ENCODE assay signal across 1 cellular context in the genomic region with DNA sequence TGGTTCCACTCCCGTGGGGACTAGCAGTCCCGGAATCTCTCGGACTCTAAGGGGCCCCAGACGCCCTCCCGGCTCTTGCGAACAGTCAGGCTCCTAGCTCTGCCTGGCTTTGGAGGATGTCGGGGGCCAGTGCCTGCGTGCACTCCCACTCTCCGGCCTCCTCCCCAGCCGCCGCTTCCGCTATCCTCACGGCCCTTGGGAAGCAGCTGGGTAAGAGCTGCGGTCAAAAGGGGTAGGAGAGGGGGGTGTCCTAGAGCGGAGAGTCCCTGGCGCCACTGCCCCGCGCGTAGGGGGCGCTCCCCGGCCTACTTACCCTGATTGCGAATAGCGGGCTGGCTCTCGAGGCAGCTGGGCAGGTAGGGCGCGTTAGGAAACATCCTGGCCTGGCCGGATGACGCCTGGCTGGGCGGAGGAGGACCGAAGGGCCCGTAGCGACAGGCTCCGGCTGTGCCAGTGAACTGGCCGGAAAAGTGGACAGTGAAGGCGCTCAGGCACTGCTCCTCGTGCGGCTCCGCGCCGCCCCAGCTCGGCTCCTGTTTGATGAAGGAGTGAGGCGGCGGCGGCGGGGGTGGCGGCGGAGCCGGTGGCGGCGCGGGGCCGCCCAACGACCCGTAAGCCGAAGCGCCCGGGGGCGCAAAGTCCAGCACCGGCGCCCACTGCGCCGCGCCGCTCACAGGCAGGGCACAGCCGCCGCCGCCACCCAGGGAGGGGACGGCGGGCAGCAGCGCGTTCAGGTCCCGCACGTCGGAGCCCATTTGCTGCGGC.
TF ChIP-seq lines count a peak whose summit lies in the region.

No MANE protein-coding gene starts in this region.

TF ChIP-seq in K562, 482 proteins besides CTCF, POLR2A, EP300 and RAD21 (continued from another document and continues in another):
- TF ChIP-seq, protein P1, sequence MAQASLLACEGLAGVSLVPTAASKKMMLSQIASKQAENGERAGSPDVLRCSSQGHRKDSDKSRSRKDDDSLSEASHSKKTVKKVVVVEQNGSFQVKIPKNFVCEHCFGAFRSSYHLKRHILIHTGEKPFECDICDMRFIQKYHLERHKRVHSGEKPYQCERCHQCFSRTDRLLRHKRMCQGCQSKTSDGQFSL (CRISPR knock-in tag; IDR thresholded peaks at IDR 0.05) = peak; percentile 96
- TF ChIP-seq, protein P1 (tag; IDR thresholded peaks at IDR 0.05) = 0 out of 4 replicates have a peak, but pooled peaks of 1 of the 2 experiments have one; percentile 52
- TF ChIP-seq KLF13 (tag; IDR thresholded peaks at IDR 0.05; ENCODE audit: borderline replicate concordance, low read depth) (0 out of 2 replicates have a peak, but pooled peaks have one; percentile 45), TRIM24 (IDR thresholded peaks at IDR 0.05) (peak in 1 of 2 experiments; percentile 16; a peak in 1 of 4 replicates), ZBTB8A (IDR thresholded peaks at IDR 0.05; ENCODE audit: partially characterized antibody) (no peak), RCOR1 (IDR thresholded peaks at IDR 0.05; ENCODE audit: borderline replicate concordance in 1 of 2, low read depth in 2 of 2, low read length in 2 of 2) (peak in 1 of 2 experiments; percentile 84; a peak in 2 of 4 replicates), ZFP1 (CRISPR knock-in tag; IDR thresholded peaks at IDR 0.05) (no peak), ZNF140 (CRISPR knock-in tag; IDR thresholded peaks at IDR 0.05) (no peak), MTA3 (IDR thresholded peaks at IDR 0.05; ENCODE audit: borderline replicate concordance) (peak; percentile 97), GATAD2A (IDR thresholded peaks at IDR 0.05) (peak; percentile 49; the same call in 1 of the 2 replicates), ZNF175 (CRISPR knock-in tag; IDR thresholded peaks at IDR 0.05; ENCODE audit: low read depth) (no peak), ZNF263 (CRISPR knock-in tag; IDR thresholded peaks at IDR 0.05; ENCODE audit: borderline replicate concordance) (peak; percentile 62), NR2C2 (CRISPR knock-in tag; IDR thresholded peaks at IDR 0.05) (no peak), NR2C2 (tag; IDR thresholded peaks at IDR 0.05) (peak; percentile 43; the same call in 1 of the 2 replicates), NRF1 (conservative IDR thresholded peaks at IDR 0.05 in 1 of 2, IDR thresholded peaks at IDR 0.05 in 1 of 2) (peak in 1 of 2 experiments; percentile 50; a peak in 2 of 4 replicates), LCOR (CRISPR knock-in tag; IDR thresholded peaks at IDR 0.05) (peak; percentile 71), RB1 (IDR thresholded peaks at IDR 0.05; ENCODE audit: low read depth) (0 out of 2 replicates have a peak, but pooled peaks have one; percentile 29), TEAD4 (IDR thresholded peaks at IDR 0.05; ENCODE audit: low read length) (peak; percentile 31; the same call in 1 of the 2 replicates), TEAD4 (CRISPR knock-in tag; IDR thresholded peaks at IDR 0.05; ENCODE audit: borderline replicate concordance) (no peak), SRF (CRISPR knock-in tag; IDR thresholded peaks at IDR 0.05) (peak in 1 of 2 experiments; percentile 11; a peak in 1 of 4 replicates), EGR1 (conservative IDR thresholded peaks at IDR 0.05) (peak; percentile 42; the same call in 1 of the 2 replicates), TAF1 (IDR thresholded peaks at IDR 0.05; ENCODE audit: control insufficient read depth, extremely low read depth, insufficient read depth, low read length, severe bottlenecking) (peak; percentile 79), ZNF431 (CRISPR knock-in tag; IDR thresholded peaks at IDR 0.05) (peak; percentile 46; the same call in 1 of the 2 replicates), ARID1B (IDR thresholded peaks at IDR 0.05) (peak; percentile 57; the same call in 1 of the 2 replicates), SMARCE1 (IDR thresholded peaks at IDR 0.05) (peak; percentile 77), GABPB1 (CRISPR knock-in tag; IDR thresholded peaks at IDR 0.05) (peak; percentile 65), NR3C1 (CRISPR knock-in tag; IDR thresholded peaks at IDR 0.05) (0 out of 2 replicates have a peak, but pooled peaks have one; percentile 37), ZNF436 (CRISPR knock-in tag; IDR thresholded peaks at IDR 0.05) (no peak), SAP30 (IDR thresholded peaks at IDR 0.05; ENCODE audit: borderline replicate concordance, insufficient read depth, low read depth, low read length, poor library complexity, severe bottlenecking) (peak; percentile 17), CTBP1 (IDR thresholded peaks at IDR 0.05; ENCODE audit: borderline replicate concordance) (peak; percentile 86), SAFB (IDR thresholded peaks at IDR 0.05; ENCODE audit: borderline replicate concordance, low read depth, low read length) (0 out of 2 replicates have a peak, but pooled peaks have one; percentile 16), BRD4 (IDR thresholded peaks at IDR 0.05) (peak; percentile 34; the same call in 1 of the 2 replicates)
- TF ChIP-seq, protein P2, sequence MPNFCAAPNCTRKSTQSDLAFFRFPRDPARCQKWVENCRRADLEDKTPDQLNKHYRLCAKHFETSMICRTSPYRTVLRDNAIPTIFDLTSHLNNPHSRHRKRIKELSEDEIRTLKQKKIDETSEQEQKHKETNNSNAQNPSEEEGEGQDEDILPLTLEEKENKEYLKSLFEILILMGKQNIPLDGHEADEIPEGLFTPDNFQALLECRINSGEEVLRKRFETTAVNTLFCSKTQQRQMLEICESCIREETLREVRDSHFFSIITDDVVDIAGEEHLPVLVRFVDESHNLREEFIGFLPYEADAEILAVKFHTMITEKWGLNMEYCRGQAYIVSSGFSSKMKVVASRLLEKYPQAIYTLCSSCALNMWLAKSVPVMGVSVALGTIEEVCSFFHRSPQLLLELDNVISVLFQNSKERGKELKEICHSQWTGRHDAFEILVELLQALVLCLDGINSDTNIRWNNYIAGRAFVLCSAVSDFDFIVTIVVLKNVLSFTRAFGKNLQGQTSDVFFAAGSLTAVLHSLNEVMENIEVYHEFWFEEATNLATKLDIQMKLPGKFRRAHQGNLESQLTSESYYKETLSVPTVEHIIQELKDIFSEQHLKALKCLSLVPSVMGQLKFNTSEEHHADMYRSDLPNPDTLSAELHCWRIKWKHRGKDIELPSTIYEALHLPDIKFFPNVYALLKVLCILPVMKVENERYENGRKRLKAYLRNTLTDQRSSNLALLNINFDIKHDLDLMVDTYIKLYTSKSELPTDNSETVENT (CRISPR knock-in tag; IDR thresholded peaks at IDR 0.05) = peak; percentile 49; the same call in 1 of the 2 replicates
- TF ChIP-seq, protein P3, sequence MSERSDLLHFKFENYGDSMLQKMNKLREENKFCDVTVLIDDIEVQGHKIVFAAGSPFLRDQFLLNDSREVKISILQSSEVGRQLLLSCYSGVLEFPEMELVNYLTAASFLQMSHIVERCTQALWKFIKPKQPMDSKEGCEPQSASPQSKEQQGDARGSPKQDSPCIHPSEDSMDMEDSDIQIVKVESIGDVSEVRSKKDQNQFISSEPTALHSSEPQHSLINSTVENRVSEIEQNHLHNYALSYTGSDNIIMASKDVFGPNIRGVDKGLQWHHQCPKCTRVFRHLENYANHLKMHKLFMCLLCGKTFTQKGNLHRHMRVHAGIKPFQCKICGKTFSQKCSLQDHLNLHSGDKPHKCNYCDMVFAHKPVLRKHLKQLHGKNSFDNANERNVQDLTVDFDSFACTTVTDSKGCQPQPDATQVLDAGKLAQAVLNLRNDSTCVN (CRISPR knock-in tag; IDR thresholded peaks at IDR 0.05) = no peak
- TF ChIP-seq, protein P4, sequence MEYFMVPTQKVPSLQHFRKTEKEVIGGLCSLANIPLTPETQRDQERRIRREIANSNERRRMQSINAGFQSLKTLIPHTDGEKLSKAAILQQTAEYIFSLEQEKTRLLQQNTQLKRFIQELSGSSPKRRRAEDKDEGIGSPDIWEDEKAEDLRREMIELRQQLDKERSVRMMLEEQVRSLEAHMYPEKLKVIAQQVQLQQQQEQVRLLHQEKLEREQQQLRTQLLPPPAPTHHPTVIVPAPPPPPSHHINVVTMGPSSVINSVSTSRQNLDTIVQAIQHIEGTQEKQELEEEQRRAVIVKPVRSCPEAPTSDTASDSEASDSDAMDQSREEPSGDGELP (CRISPR knock-in tag; IDR thresholded peaks at IDR 0.05; ENCODE audit: borderline replicate concordance) = peak; percentile 98
- TF ChIP-seq, protein P5, sequence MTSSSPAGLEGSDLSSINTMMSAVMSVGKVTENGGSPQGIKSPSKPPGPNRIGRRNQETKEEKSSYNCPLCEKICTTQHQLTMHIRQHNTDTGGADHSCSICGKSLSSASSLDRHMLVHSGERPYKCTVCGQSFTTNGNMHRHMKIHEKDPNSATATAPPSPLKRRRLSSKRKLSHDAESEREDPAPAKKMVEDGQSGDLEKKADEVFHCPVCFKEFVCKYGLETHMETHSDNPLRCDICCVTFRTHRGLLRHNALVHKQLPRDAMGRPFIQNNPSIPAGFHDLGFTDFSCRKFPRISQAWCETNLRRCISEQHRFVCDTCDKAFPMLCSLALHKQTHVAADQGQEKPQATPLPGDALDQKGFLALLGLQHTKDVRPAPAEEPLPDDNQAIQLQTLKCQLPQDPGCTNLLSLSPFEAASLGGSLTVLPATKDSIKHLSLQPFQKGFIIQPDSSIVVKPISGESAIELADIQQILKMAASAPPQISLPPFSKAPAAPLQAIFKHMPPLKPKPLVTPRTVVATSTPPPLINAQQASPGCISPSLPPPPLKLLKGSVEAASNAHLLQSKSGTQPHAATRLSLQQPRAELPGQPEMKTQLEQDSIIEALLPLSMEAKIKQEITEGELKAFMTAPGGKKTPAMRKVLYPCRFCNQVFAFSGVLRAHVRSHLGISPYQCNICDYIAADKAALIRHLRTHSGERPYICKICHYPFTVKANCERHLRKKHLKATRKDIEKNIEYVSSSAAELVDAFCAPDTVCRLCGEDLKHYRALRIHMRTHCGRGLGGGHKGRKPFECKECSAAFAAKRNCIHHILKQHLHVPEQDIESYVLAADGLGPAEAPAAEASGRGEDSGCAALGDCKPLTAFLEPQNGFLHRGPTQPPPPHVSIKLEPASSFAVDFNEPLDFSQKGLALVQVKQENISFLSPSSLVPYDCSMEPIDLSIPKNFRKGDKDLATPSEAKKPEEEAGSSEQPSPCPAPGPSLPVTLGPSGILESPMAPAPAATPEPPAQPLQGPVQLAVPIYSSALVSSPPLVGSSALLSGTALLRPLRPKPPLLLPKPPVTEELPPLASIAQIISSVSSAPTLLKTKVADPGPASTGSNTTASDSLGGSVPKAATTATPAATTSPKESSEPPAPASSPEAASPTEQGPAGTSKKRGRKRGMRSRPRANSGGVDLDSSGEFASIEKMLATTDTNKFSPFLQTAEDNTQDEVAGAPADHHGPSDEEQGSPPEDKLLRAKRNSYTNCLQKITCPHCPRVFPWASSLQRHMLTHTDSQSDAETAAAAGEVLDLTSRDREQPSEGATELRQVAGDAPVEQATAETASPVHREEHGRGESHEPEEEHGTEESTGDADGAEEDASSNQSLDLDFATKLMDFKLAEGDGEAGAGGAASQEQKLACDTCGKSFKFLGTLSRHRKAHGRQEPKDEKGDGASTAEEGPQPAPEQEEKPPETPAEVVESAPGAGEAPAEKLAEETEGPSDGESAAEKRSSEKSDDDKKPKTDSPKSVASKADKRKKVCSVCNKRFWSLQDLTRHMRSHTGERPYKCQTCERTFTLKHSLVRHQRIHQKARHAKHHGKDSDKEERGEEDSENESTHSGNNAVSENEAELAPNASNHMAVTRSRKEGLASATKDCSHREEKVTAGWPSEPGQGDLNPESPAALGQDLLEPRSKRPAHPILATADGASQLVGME (CRISPR knock-in tag; IDR thresholded peaks at IDR 0.05) = peak; percentile 46; the same call in 1 of the 2 replicates
- TF ChIP-seq, protein P6, sequence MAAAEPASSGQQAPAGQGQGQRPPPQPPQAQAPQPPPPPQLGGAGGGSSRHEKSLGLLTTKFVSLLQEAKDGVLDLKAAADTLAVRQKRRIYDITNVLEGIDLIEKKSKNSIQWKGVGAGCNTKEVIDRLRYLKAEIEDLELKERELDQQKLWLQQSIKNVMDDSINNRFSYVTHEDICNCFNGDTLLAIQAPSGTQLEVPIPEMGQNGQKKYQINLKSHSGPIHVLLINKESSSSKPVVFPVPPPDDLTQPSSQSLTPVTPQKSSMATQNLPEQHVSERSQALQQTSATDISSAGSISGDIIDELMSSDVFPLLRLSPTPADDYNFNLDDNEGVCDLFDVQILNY (CRISPR knock-in tag; IDR thresholded peaks at IDR 0.05) = peak; percentile 62; the same call in 1 of the 2 replicates
- TF ChIP-seq, protein P7, sequence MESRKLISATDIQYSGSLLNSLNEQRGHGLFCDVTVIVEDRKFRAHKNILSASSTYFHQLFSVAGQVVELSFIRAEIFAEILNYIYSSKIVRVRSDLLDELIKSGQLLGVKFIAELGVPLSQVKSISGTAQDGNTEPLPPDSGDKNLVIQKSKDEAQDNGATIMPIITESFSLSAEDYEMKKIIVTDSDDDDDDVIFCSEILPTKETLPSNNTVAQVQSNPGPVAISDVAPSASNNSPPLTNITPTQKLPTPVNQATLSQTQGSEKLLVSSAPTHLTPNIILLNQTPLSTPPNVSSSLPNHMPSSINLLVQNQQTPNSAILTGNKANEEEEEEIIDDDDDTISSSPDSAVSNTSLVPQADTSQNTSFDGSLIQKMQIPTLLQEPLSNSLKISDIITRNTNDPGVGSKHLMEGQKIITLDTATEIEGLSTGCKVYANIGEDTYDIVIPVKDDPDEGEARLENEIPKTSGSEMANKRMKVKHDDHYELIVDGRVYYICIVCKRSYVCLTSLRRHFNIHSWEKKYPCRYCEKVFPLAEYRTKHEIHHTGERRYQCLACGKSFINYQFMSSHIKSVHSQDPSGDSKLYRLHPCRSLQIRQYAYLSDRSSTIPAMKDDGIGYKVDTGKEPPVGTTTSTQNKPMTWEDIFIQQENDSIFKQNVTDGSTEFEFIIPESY (CRISPR knock-in tag; IDR thresholded peaks at IDR 0.05) = peak; percentile 62; the same call in 1 of the 2 replicates
- TF ChIP-seq, protein P8, sequence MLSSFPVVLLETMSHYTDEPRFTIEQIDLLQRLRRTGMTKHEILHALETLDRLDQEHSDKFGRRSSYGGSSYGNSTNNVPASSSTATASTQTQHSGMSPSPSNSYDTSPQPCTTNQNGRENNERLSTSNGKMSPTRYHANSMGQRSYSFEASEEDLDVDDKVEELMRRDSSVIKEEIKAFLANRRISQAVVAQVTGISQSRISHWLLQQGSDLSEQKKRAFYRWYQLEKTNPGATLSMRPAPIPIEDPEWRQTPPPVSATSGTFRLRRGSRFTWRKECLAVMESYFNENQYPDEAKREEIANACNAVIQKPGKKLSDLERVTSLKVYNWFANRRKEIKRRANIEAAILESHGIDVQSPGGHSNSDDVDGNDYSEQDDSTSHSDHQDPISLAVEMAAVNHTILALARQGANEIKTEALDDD (IDR thresholded peaks at IDR 0.05) = no peak
- TF ChIP-seq, protein P9, sequence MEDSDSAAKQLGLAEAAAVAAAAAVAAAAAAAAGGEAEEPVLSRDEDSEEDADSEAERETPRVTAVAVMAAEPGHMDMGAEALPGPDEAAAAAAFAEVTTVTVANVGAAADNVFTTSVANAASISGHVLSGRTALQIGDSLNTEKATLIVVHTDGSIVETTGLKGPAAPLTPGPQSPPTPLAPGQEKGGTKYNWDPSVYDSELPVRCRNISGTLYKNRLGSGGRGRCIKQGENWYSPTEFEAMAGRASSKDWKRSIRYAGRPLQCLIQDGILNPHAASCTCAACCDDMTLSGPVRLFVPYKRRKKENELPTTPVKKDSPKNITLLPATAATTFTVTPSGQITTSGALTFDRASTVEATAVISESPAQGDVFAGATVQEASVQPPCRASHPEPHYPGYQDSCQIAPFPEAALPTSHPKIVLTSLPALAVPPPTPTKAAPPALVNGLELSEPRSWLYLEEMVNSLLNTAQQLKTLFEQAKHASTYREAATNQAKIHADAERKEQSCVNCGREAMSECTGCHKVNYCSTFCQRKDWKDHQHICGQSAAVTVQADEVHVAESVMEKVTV (CRISPR knock-in tag; IDR thresholded peaks at IDR 0.05) = 0 out of 2 replicates have a peak, but pooled peaks have one; percentile 24
